In genomic region chr1:172905452-172905851, GRCh38 we compare ENCODE assay signal across 19 cellular contexts.
DNase-seq lines count a peak whose midpoint lies in the region; TF ChIP-seq lines count a peak whose summit lies in the region.
"Had no signal": no experiment of that assay in that cellular context is flagged by ENCODE, and none has a peak within 500 bp of the region (broad histone marks: within the 10 kb centered on the region; RNA-seq: fewer than 3 reads in every experiment).

No MANE protein-coding gene starts in this region.

- DNase-seq in EL: peak; percentile 52
- DNase-seq in M059J (ENCODE audit: low read depth): peak; percentile 64
- DNase-seq in fibroblast of mammary gland (ENCODE audit: low read depth): peak; percentile 76
- peak; percentile 92 for DNase-seq in renal cortical epithelial cell (ENCODE audit: low read depth)
- DNase-seq in stimulated activated CD4-positive, alpha-beta T cell treated with anti-CD3 and anti-CD28 coated beads, Interleukin-2, amount 100 ng/mL, for 48 hours: no peak
- no peak for DNase-seq in NCI-H2227 treated with DMSO at 0.1 percent for 48 hours (lab: John Stamatoyannopoulos, UW)
- no peak for DNase-seq in T-helper 2 cell
- DNase-seq: activated CD4-positive, alpha-beta T cell treated with anti-CD3 and anti-CD28 coated beads, Interleukin-2, amount 10 ng/mL, durations not matched to agents 7 days and 5 days; dermis blood vessel endothelial cell; DMS79; left colon; midbrain; MM.1S; NCI-H1436 treated with DMSO at 0.1 percent for 48 hours; NCI-H69; stimulated activated naive CD8-positive, alpha-beta T cell treated with anti-CD3 and anti-CD28 coated beads, Interleukin-15, Interleukin-2, amounts not matched to agents 100 U/mL and 50 U/mL, for 24 hours; trophoblast cell had no signal

- TF ChIP-seq CTCF in fibroblast of mammary gland (conservative IDR thresholded peaks at IDR 0.05; ENCODE audit: control insufficient read depth, insufficient read depth, low read depth, low read length): no peak

- H3K4me3 ChIP-seq in fibroblast of mammary gland (ENCODE audit: control insufficient read depth, low read depth, low read length): no peak overlapping the region
- H3K4me3 ChIP-seq: cardiac muscle cell, gastroesophageal sphincter had no signal

Comparison
In these comparisons a context has a peak if more than half of its experiments do, and no peak if none do; other contexts are left out.
1. DNase-seq: peak in EL (single experiment), M059J (single experiment), fibroblast of mammary gland (single experiment) and renal cortical epithelial cell (single experiment); none in stimulated activated CD4-positive, alpha-beta T cell treated with anti-CD3 and anti-CD28 coated beads, Interleukin-2, amount 100 ng/mL, for 48 hours (0 of 2), NCI-H2227 treated with DMSO at 0.1 percent for 48 hours (single experiment) and T-helper 2 cell (0 of 5).